In the genomic region with DNA sequence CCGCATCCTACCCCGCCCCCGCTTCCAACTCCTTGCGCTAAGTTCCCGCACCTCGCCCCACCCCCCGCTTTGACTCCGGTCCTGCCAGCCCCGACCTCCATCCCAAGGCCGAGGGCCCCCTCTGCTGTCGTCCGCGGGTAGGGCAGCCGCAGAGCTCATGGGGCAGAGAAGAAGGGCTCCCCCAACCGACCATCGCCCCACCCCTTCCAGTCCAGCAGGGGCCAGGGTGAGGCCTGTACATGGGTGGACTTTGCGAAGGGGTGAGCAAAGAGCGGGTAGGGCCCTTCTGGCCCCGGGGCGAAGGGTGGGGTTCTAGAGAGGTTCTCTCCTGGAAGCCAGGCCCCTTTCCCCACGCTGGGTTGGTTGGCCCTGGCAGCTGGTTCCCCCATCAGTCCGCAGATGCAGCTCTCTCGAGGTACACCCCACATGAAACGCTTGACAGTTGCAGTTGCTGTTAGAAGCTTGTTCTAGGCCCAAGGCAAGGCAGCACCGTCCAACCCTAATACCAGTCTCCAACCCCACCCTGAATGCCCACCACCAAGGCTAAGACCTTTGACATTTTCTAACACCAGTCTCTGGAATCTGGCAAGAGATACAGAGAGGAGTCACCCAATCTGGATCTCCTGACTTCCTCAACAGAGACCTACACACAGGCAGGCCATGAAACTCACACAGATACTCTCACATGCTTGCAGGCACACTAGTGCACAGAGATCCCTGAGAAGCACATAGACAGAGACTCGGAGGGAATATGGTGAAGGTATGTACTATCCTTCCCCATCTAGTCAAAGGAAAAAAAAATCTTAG, we compare ENCODE assay signal across 8 cellular contexts. TPM values are rescaled to one million over a fixed set of nuclear protein-coding genes. Genes with fewer than 3 reads are reported as not detected.
DNase-seq lines count a peak whose midpoint lies in the region; ATAC-seq, FAIRE-seq and TF ChIP-seq lines count a peak whose summit lies in the region.

No MANE protein-coding gene starts in this region.

- no peak overlapping the region for H3K9ac ChIP-seq in kidney (ENCODE audit: low read length in 2 of 2)

- TF ChIP-seq CTCF in GM12873 (IDR thresholded peaks at IDR 0.05; ENCODE audit: insufficient read depth, low read depth, low read length, missing control alignments): peak; percentile 86
- peak; percentile 94 for TF ChIP-seq CTCF in kidney (IDR thresholded peaks at IDR 0.05; ENCODE audit: borderline replicate concordance, extremely low read depth, insufficient read depth)

- H3K4me3 Mint-ChIP-seq in central memory CD8-positive, alpha-beta T cell: peak overlapping the region; percentile 87

- DNase-seq in NCI-H2227 (lab: John Stamatoyannopoulos, UW; ENCODE audit: unreplicated experiment) (peak; percentile 95), kidney (peak; percentile 98)
- DNase-seq in central memory CD8-positive, alpha-beta T cell (ENCODE audit: low spot score in 2 of 2): peak; percentile 91 to 98
- DNase-seq in stimulated activated CD4-positive, alpha-beta T cell treated with anti-CD3 and anti-CD28 coated beads, Interleukin-12 subunit alpha, Interleukin-12 subunit beta, amount 100 ng/mL, for 4 hours: peak; percentile 99

- H3K4me3 ChIP-seq in kidney (ENCODE audit: low read length in 2 of 2): peak overlapping the region in 1 of 2 donors; percentile 71

- H3K4me1 Mint-ChIP-seq in central memory CD8-positive, alpha-beta T cell: peaks cover 15% of the 10 kb centered on the region

- H3K27ac ChIP-seq in kidney (ENCODE audit: low read depth in 2 of 2, low read length in 2 of 2): no peak overlapping the region

- H3K9me3 Mint-ChIP-seq in central memory CD8-positive, alpha-beta T cell: no peaks in the 10 kb centered on the region

- FAIRE-seq in kidney (lab: Jason Lieb, UNC): no peak

- H3K27me3 Mint-ChIP-seq in central memory CD8-positive, alpha-beta T cell: no peaks in the 10 kb centered on the region

- H3K9me3 ChIP-seq in kidney (ENCODE audit: control insufficient read depth in 1 of 2, low read length in 2 of 2): no peaks in the 10 kb centered on the region

- no peaks in the 10 kb centered on the region for H3K4me1 ChIP-seq in kidney (ENCODE audit: control insufficient read depth in 1 of 2, insufficient read depth in 1 of 2, low read depth in 1 of 2, low read length in 2 of 2)

- intact Hi-C loops in kidney (cut with DNase I): loop anchor here (5.0 kb wide), 1 partner anchor 127 kb away; no protein-coding TSS in a partner anchor

- peaks cover 15% of the 10 kb centered on the region for H3K36me3 Mint-ChIP-seq in central memory CD8-positive, alpha-beta T cell (ENCODE audit: insufficient read depth)

- H3K36me3 ChIP-seq in kidney (ENCODE audit: control insufficient read depth in 1 of 2, insufficient read depth in 2 of 2, low read length in 2 of 2): no peaks in the 10 kb centered on the region

- ATAC-seq in HG03108 (IDR thresholded peaks at IDR 0.05; ENCODE audit: unreplicated experiment) (peak; percentile 61), GM18870 (IDR thresholded peaks at IDR 0.05; ENCODE audit: unreplicated experiment) (no peak)
- peak; percentile 76 to 77 for ATAC-seq in activated CD4-positive, CD25-positive, alpha-beta regulatory T cell treated with anti-CD3 and anti-CD28 coated beads, Interleukin-2, amount 50 U/mL, for 24 hours
- ATAC-seq in central memory CD8-positive, alpha-beta T cell (replicated peaks; ENCODE audit: extremely low read depth, poor library complexity, severe bottlenecking): peak; percentile 76

- H3K27ac Mint-ChIP-seq in central memory CD8-positive, alpha-beta T cell (ENCODE audit: low read depth): peak overlapping the region; percentile 93

RNA-seq across cellular contexts. Expression of gene ADGRB2, which starts 25.3 kb away (rescaled TPM):
- total RNA-seq in kidney: 3.2 TPM
- 5.3 TPM for polyA plus RNA-seq in kidney (ENCODE audit: insufficient read depth, low read depth, low replicate concordance)

RNA-seq across cellular contexts. Expression of gene SPOCD1, which starts 26.4 kb away (rescaled TPM):
- 0.98 TPM for total RNA-seq in kidney
- 0.22 TPM for polyA plus RNA-seq in kidney (ENCODE audit: insufficient read depth, low read depth, low replicate concordance)
